ENCODE assay signal across 9 cellular contexts in genomic region chr1:200039849-200040479, GRCh38. TPM values are rescaled to one million over a fixed set of nuclear protein-coding genes. Genes with fewer than 3 reads are reported as not detected.
DNase-seq lines count a peak whose midpoint lies in the region; ATAC-seq and TF ChIP-seq lines count a peak whose summit lies in the region.
"Had no signal": no experiment of that assay in that cellular context is flagged by ENCODE, and none has a peak within 500 bp of the region (broad histone marks: within the 10 kb centered on the region; RNA-seq: fewer than 3 reads in every experiment).

No MANE protein-coding gene starts in this region.

- H3K9ac ChIP-seq in SU-DHL-6 (ENCODE audit: low read length) (peak overlapping the region; percentile 52; the same call in 1 of the 2 replicates), skeletal muscle satellite cell (ENCODE audit: low read depth, low read length) (no peak overlapping the region)

- no peaks in the 10 kb centered on the region; the same call in 1 of the 2 replicates for H3K27me3 ChIP-seq in SU-DHL-6 (ENCODE audit: low read length)
- peaks cover 91% of the 10 kb centered on the region for H3K27me3 ChIP-seq in hepatocyte
- peaks cover 92% of the 10 kb centered on the region for H3K27me3 ChIP-seq in skeletal muscle satellite cell (ENCODE audit: control insufficient read depth, insufficient read depth, low read length)

- H3K4me3 ChIP-seq in SU-DHL-6 (ENCODE audit: insufficient read depth, low read length, poor library complexity, severe bottlenecking) (peak overlapping the region; percentile 53), hepatocyte (peak overlapping the region; percentile 65), skeletal muscle satellite cell (ENCODE audit: low read length) (peak overlapping the region; percentile 73)

- ATAC-seq in HG02885 (IDR thresholded peaks at IDR 0.05; ENCODE audit: poor library complexity, unreplicated experiment) = no peak
- ATAC-seq in HG02642 (IDR thresholded peaks at IDR 0.05; ENCODE audit: poor library complexity, unreplicated experiment) = no peak

- H3K27ac ChIP-seq in SU-DHL-6 (ENCODE audit: low read depth, low read length) = no peak overlapping the region
- peak overlapping the region; percentile 60 for H3K27ac ChIP-seq in hepatocyte

- H4K20me1 ChIP-seq in SU-DHL-6 (ENCODE audit: low read depth, low read length) (no peaks in the 10 kb centered on the region), hepatocyte (ENCODE audit: insufficient read depth, poor library complexity, severe bottlenecking) (peaks cover 8% of the 10 kb centered on the region)

- no peaks in the 10 kb centered on the region for H3K79me2 ChIP-seq in SU-DHL-6 (ENCODE audit: insufficient read depth, low read length)
- peaks cover 56% of the 10 kb centered on the region for H3K79me2 ChIP-seq in hepatocyte

- H3K9me2 ChIP-seq in SU-DHL-6 (replicated peaks; ENCODE audit: insufficient read depth, low read length) (no peaks in the 10 kb centered on the region), hepatocyte (replicated peaks; ENCODE audit: insufficient read depth) (no peaks in the 10 kb centered on the region)

- H3K36me3 ChIP-seq in SU-DHL-6 (ENCODE audit: low read length) (no peaks in the 10 kb centered on the region), hepatocyte (replicated peaks; ENCODE audit: insufficient read depth, low read depth) (no peaks in the 10 kb centered on the region), skeletal muscle satellite cell (ENCODE audit: insufficient read depth, low read length) (no peaks in the 10 kb centered on the region)

- TF ChIP-seq CTCF in GM20000 (IDR thresholded peaks at IDR 0.05; ENCODE audit: extremely low read depth, missing control alignments) = no peak
- TF ChIP-seq CTCF in SU-DHL-6 (IDR thresholded peaks at IDR 0.05; ENCODE audit: insufficient read depth, low read length, poor library complexity, severe bottlenecking) = no peak
- TF ChIP-seq CTCF in hepatocyte (IDR thresholded peaks at IDR 0.05; ENCODE audit: poor library complexity) = no peak

- H3F3A ChIP-seq in SU-DHL-6 (ENCODE audit: insufficient read depth) = no peaks in the 10 kb centered on the region

- H3K4me1 ChIP-seq in hepatocyte (ENCODE audit: insufficient read depth) (peaks cover 14% of the 10 kb centered on the region), skeletal muscle satellite cell (ENCODE audit: control insufficient read depth, insufficient read depth, low read length) (peaks cover 24% of the 10 kb centered on the region)

- DNase-seq in GM20000 (ENCODE audit: low spot score) = peak; percentile 47
- no peak for DNase-seq in hepatocyte (ENCODE audit: low spot score)
- no peak for DNase-seq in NCI-H1417 treated with DMSO at 0.1 percent for 48 hours (lab: John Stamatoyannopoulos, UW)
- DNase-seq in NCI-H1092 (lab: John Stamatoyannopoulos, UW) = no peak
- DNase-seq: substantia nigra had no signal

- H3K9me3 ChIP-seq in SU-DHL-6 (ENCODE audit: insufficient read depth, low read length) (no peaks in the 10 kb centered on the region), hepatocyte (ENCODE audit: low read depth) (no peaks in the 10 kb centered on the region), skeletal muscle satellite cell (replicated peaks; ENCODE audit: low read length) (no peaks in the 10 kb centered on the region)

- H2AFZ ChIP-seq in SU-DHL-6 (ENCODE audit: low read depth, low read length, severe bottlenecking) (peak overlapping the region; percentile 93), hepatocyte (peak overlapping the region; percentile 64)

- H3K4me2 ChIP-seq in SU-DHL-6 (ENCODE audit: low read depth, low read length, poor library complexity, severe bottlenecking) = peak overlapping the region; percentile 81
- H3K4me2 ChIP-seq in hepatocyte = peak overlapping the region; percentile 96
- H3K4me2 ChIP-seq in skeletal muscle satellite cell (ENCODE audit: low read length) = peak overlapping the region; percentile 98

- WGBS in hepatocyte (ENCODE audit: low lambda C conversion rate, missing lambda C conversion rate) = 2% methylated on average over 26 of the region's 26 CpGs

RNA-seq across cellular contexts. Expression of gene NR5A2, which starts 12.5 kb away (rescaled TPM):
- total RNA-seq in hepatocyte = 49.6 and 55.5 TPM in 2 replicates
- polyA plus RNA-seq in hepatocyte = 16.4 and 19.8 TPM in 2 replicates
- 0.44 TPM in 1 of 2 replicates, not detected in the other for total RNA-seq in skeletal muscle satellite cell (2012; rRNA removed)
